1 cellular context compared by ENCODE assay signal in the genomic region with DNA sequence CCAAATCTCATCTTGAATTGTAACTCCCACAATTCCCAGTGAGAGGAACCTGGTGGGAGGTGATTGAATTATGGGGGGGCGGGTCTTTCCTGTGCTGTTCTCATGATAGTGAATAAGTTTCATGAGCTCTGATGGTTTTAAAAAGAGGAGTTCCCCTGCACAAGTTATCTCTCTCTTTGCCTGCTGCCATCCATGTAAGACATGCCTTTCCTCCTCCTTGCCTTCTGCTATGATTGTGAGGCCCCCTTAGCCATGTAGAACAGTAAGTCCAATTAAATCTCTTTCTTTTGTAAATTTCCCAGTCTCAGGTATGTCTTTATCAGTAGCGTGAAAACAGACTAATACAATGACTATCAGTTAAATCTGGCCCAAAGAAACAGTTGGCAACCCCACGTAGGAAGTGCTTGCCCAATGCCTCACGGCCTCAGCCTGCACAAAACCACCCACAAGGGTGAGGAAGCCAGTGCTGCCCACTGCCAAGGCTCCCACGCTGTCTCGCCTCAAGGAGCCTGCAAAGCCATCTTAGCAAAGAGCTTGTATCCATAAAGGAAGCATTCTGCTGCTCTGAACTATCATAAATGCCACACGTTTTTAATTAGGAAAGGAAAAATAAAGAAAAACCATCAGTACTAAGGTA.
TF ChIP-seq lines count a peak whose summit lies in the region.

No MANE protein-coding gene starts in this region.

TF ChIP-seq in HepG2, 621 proteins besides CTCF, POLR2A, EP300 and RAD21:
- TF ChIP-seq AKNA (CRISPR knock-in tag; IDR thresholded peaks at IDR 0.05; ENCODE audit: borderline replicate concordance): no peak
- TF ChIP-seq ZNF431 (CRISPR knock-in tag; IDR thresholded peaks at IDR 0.05; ENCODE audit: borderline replicate concordance, low read depth): 0 out of 2 replicates have a peak, but pooled peaks have one; percentile 40
